16 cellular contexts compared by ENCODE assay signal in the genomic region with DNA sequence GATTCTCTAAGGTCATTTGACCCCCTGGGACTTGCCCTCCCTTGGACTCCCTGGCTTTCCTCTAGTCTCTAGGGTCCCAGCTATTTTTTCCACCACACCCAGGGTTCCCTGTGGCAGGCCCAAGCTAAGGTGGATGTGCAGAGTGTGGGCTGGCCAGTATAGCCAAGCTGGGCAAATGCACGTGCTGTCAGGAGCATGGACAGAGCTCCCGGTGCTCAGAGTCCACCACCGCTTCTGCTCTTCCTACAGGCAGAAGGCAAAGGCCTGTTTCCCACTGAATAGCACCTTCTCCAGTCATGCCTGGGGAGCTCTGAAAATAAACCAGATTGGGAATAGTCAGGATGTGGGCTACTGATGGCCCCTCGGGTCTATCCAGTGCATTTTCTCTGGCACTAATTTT. TPM values are rescaled to one million over a fixed set of nuclear protein-coding genes. Genes with fewer than 3 reads are reported as not detected.
"Had no signal": no experiment of that assay in that cellular context is flagged by ENCODE, and none has a peak within 500 bp of the region (broad histone marks: within the 10 kb centered on the region; RNA-seq: fewer than 3 reads in every experiment).

No MANE protein-coding gene starts in this region.

- H3K27me3 ChIP-seq: neutrophil, pancreas, suprapubic skin, vagina had no signal

- H3K27ac ChIP-seq: neutrophil, pancreas, psoas muscle, skin epidermis, suprapubic skin, vagina had no signal

- H3K36me3 ChIP-seq: neutrophil, pancreas, suprapubic skin, vagina had no signal

- H3K4me1 ChIP-seq: pancreas, suprapubic skin had no signal

- DNase-seq: activated gamma-delta T cell treated with Interleukin-2 at 50 U/mL for 16 hours; activated T-cell treated with anti-CD3 and anti-CD28 coated beads, Interleukin-2, amount 50 U/mL, for 1 hour; aorta; dermis blood vessel endothelial cell; effector memory CD4-positive, alpha-beta T cell; glutamatergic neuron; pancreas; psoas muscle; right cardiac atrium; stimulated activated CD4-positive, alpha-beta T cell treated with anti-CD3 and anti-CD28 coated beads, Interleukin-1b, Interleukin-23, amount 100 ng/mL, for 48 hours; T-helper 17 cell had no signal

- H3K4me3 ChIP-seq: pancreas, psoas muscle, skin epidermis, suprapubic skin, vagina had no signal

- H3K9me3 ChIP-seq: neutrophil, pancreas, psoas muscle, suprapubic skin, vagina had no signal

RNA-seq across cellular contexts. Expression of a gene that starts 53.3 kb away (rescaled TPM):
- total RNA-seq: dermis blood vessel endothelial cell, myocyte had no signal
